In genomic region chr4:124937993-124938392, GRCh38 we compare ENCODE assay signal across 16 cellular contexts.
DNase-seq lines count a peak whose midpoint lies in the region; TF ChIP-seq lines count a peak whose summit lies in the region.
"Had no signal": no experiment of that assay in that cellular context is flagged by ENCODE, and none has a peak within 500 bp of the region (broad histone marks: within the 10 kb centered on the region; RNA-seq: fewer than 3 reads in every experiment).

No MANE protein-coding gene starts in this region.

- no peaks in the 10 kb centered on the region for H3K9me3 ChIP-seq in testis
- H3K9me3 ChIP-seq in transverse colon: no peaks in the 10 kb centered on the region
- no peaks in the 10 kb centered on the region for H3K9me3 ChIP-seq in sigmoid colon
- H3K9me3 ChIP-seq: Caco-2 had no signal

- TF ChIP-seq CTCF in testis (IDR thresholded peaks at IDR 0.05) (no peak), transverse colon (IDR thresholded peaks at IDR 0.05) (no peak), sigmoid colon (IDR thresholded peaks at IDR 0.05) (no peak)

- intact Hi-C loops in testis (cut with DNase I; ENCODE audit: low total_unique reads) (no loop called here), transverse colon (cut with DNase I; ENCODE audit: low total_unique reads) (no loop called here), sigmoid colon (cut with DNase I) (no loop called here)

- H3K36me3 ChIP-seq in testis (ENCODE audit: low read depth, missing control alignments) (no peaks in the 10 kb centered on the region), transverse colon (no peaks in the 10 kb centered on the region), sigmoid colon (no peaks in the 10 kb centered on the region)

- H3K4me1 ChIP-seq in testis (no peaks in the 10 kb centered on the region), transverse colon (no peaks in the 10 kb centered on the region), sigmoid colon (peaks cover 0 to 33% (median 23%) of the 10 kb centered on the region in 4 donors)
- H3K4me1 ChIP-seq: Caco-2 had no signal

- H3K27me3 Mint-ChIP-seq in activated CD4-positive, alpha-beta T cell treated with anti-CD3 and anti-CD28 coated beads, Interleukin-2, amount 10 ng/mL, durations not matched to agents 7 days and 5 days: no peaks in the 10 kb centered on the region
- H3K27me3 Mint-ChIP-seq: IgD-negative memory B cell had no signal

- TF ChIP-seq POLR2A in testis (IDR thresholded peaks at IDR 0.05): no peak
- no peak for TF ChIP-seq POLR2A in transverse colon (IDR thresholded peaks at IDR 0.05)
- no peak for TF ChIP-seq POLR2A in sigmoid colon (IDR thresholded peaks at IDR 0.05)

- DNase-seq in M059J (ENCODE audit: low read depth): peak; percentile 52
- DNase-seq in RPMI8226: peak; percentile 7
- peak; percentile 57 for DNase-seq in islet precursor cell
- peak; percentile 28 for DNase-seq in testis
- no peak for DNase-seq in transverse colon
- no peak for DNase-seq in sigmoid colon
- DNase-seq in activated CD4-positive, alpha-beta T cell treated with anti-CD3 and anti-CD28 coated beads, Interleukin-2, amount 10 ng/mL, durations not matched to agents 7 days and 5 days: no peak
- DNase-seq: Caco-2; DMS153; H7; MV-4-11; NCI-H146; NCI-H2081; NCI-H345; NK-92 treated with Interleukin-12 subunit alpha and Interleukin-12 subunit beta, amount 100 ng/mL, for 24 hours had no signal

- H3K4me3 Mint-ChIP-seq in activated CD4-positive, alpha-beta T cell treated with anti-CD3 and anti-CD28 coated beads, Interleukin-2, amount 10 ng/mL, durations not matched to agents 7 days and 5 days: no peak overlapping the region
- H3K4me3 Mint-ChIP-seq: IgD-negative memory B cell had no signal

- H3K9me3 Mint-ChIP-seq in activated CD4-positive, alpha-beta T cell treated with anti-CD3 and anti-CD28 coated beads, Interleukin-2, amount 10 ng/mL, durations not matched to agents 7 days and 5 days: no peaks in the 10 kb centered on the region

- H3K27me3 ChIP-seq in testis (no peaks in the 10 kb centered on the region), transverse colon (no peaks in the 10 kb centered on the region), sigmoid colon (no peaks in the 10 kb centered on the region)

- CTCF ChIA-PET in activated CD4-positive, alpha-beta T cell treated with anti-CD3 and anti-CD28 coated beads, Interleukin-2, amount 10 ng/mL, durations not matched to agents 7 days and 5 days (lab: Charles Lee): no interaction called here

- in situ Hi-C loops in transverse colon (cut with MboI; ENCODE audit: low pct_ligation_motif_present in 1 of 4, low pct_unique_long_range_greater_than_20kb in 1 of 4, low sequenced_read_pairs in 3 of 4): no loop called here

- H3K4me3 ChIP-seq in testis: no peak overlapping the region
- H3K4me3 ChIP-seq in transverse colon: no peak overlapping the region
- no peak overlapping the region for H3K4me3 ChIP-seq in sigmoid colon

- no peaks in the 10 kb centered on the region for H3K4me1 Mint-ChIP-seq in activated CD4-positive, alpha-beta T cell treated with anti-CD3 and anti-CD28 coated beads, Interleukin-2, amount 10 ng/mL, durations not matched to agents 7 days and 5 days
- H3K4me1 Mint-ChIP-seq: IgD-negative memory B cell had no signal

- POLR2A ChIA-PET in activated CD4-positive, alpha-beta T cell treated with anti-CD3 and anti-CD28 coated beads, Interleukin-2, amount 10 ng/mL, durations not matched to agents 7 days and 5 days (lab: Charles Lee): no interaction called here

- H3K27ac ChIP-seq in testis (no peak overlapping the region), transverse colon (no peak overlapping the region), sigmoid colon (no peak overlapping the region)

- no peaks in the 10 kb centered on the region for H3K36me3 Mint-ChIP-seq in activated CD4-positive, alpha-beta T cell treated with anti-CD3 and anti-CD28 coated beads, Interleukin-2, amount 10 ng/mL, durations not matched to agents 7 days and 5 days (ENCODE audit: low read depth)

- no peak overlapping the region for H3K27ac Mint-ChIP-seq in activated CD4-positive, alpha-beta T cell treated with anti-CD3 and anti-CD28 coated beads, Interleukin-2, amount 10 ng/mL, durations not matched to agents 7 days and 5 days
- H3K27ac Mint-ChIP-seq: IgD-negative memory B cell had no signal

- no peak for TF ChIP-seq EP300 in transverse colon (IDR thresholded peaks at IDR 0.05; ENCODE audit: low read depth)
- TF ChIP-seq EP300 in sigmoid colon (IDR thresholded peaks at IDR 0.05): no peak

- 57 to 69% methylated on average over 5 of the region's 5 CpGs for WGBS in testis, 2 donors
- WGBS in transverse colon (ENCODE audit: low coverage in 1 of 2), 2 donors: 60 to 64% methylated on average over 1 to 5 of the region's 5 CpGs
- WGBS in sigmoid colon, 2 donors: 66 to 67% methylated on average over 5 of the region's 5 CpGs

Comparison
In these comparisons a context has a peak if more than half of its experiments do, and no peak if none do; other contexts are left out.
1. DNase-seq: peak in M059J (single experiment), RPMI8226 (single experiment), islet precursor cell (single experiment) and testis (single experiment); none in transverse colon (single experiment), sigmoid colon (single experiment) and activated CD4-positive, alpha-beta T cell treated with anti-CD3 and anti-CD28 coated beads, Interleukin-2, amount 10 ng/mL, durations not matched to agents 7 days and 5 days (single experiment).